Comparison of ENCODE assay signal across 8 cellular contexts in genomic region chr16:67191410-67191994, GRCh38. TPM values are rescaled to one million over a fixed set of nuclear protein-coding genes. Genes with fewer than 3 reads are reported as not detected.
A peak's percentile ranks its signal among the peaks of the same experiment; 100 is the strongest.
DNase-seq lines count a peak whose midpoint lies in the region; ATAC-seq, FAIRE-seq and TF ChIP-seq lines count a peak whose summit lies in the region.

No MANE protein-coding gene starts in this region.

- POLR2A ChIA-PET in AG04449 (lab: Yijun Ruan, JAX) (no interaction called here), K562 (lab: Yijun Ruan, JAX) (interaction anchor here (0.7 to 1.0 kb wide), 2 partner anchors 15 to 171 kb away, joined by 3 read pairs; no protein-coding TSS in a partner anchor)

- H3K4me1 Mint-ChIP-seq in HFFc6 (ENCODE audit: low read depth) = peaks cover 45% of the 10 kb centered on the region

- H3K27me3 ChIP-seq in K562 (ENCODE audit: control insufficient read depth in 2 of 2, insufficient read depth in 2 of 2, low read length in 2 of 2) = no peaks in the 10 kb centered on the region
- H3K27me3 ChIP-seq in muscle layer of duodenum (ENCODE audit: low read depth, low read length) = no peaks in the 10 kb centered on the region

- in situ Hi-C loops in K562 (cut with MboI) = no loop called here

- peak overlapping the region; percentile 56 for H3K4me3 ChIP-seq in AG04449 (ENCODE audit: low read depth, low read length)
- peak overlapping the region; percentile 83 for H3K4me3 ChIP-seq in K562
- peak overlapping the region; percentile 30 to 94 for H3K4me3 ChIP-seq in muscle layer of duodenum (ENCODE audit: low read depth in 1 of 2, low read length in 2 of 2)

- no peak for TF ChIP-seq POLR2A in K562 (conservative IDR thresholded peaks at IDR 0.05)

- DNase-seq in AG04449 (ENCODE audit: low read depth, low spot score) = no peak
- DNase-seq in HFFc6 = no peak
- no peak for DNase-seq in K562 (ENCODE audit: extremely low read depth in 1 of 4, low spot score in 3 of 4)
- no peak for DNase-seq in NCI-H1092 treated with DMSO at 0.1 percent for 48 hours (lab: John Stamatoyannopoulos, UW)
- no peak for DNase-seq in kidney tubule cell (ENCODE audit: low spot score)
- no peak for DNase-seq in NCI-H2081 (lab: John Stamatoyannopoulos, UW)
- DNase-seq in COLO829 (ENCODE audit: low spot score) = no peak

- peaks cover 38% of the 10 kb centered on the region for H3K36me3 ChIP-seq in K562 (ENCODE audit: control insufficient read depth, insufficient read depth, low read length)
- peaks cover 28 to 29% of the 10 kb centered on the region in 2 donors for H3K36me3 ChIP-seq in muscle layer of duodenum (ENCODE audit: control insufficient read depth in 1 of 2, insufficient read depth in 2 of 2, low read length in 2 of 2)

- H3K4me1 ChIP-seq in K562 (replicated peaks in 1 of 2; ENCODE audit: control insufficient read depth in 2 of 2, insufficient read depth in 2 of 2, low read length in 2 of 2) (peaks cover 38 to 72% of the 10 kb centered on the region in 2 experiments), muscle layer of duodenum (ENCODE audit: control insufficient read depth in 1 of 2, insufficient read depth in 2 of 2, low read length in 2 of 2) (peaks cover 15 to 26% of the 10 kb centered on the region in 2 donors)

- TF ChIP-seq CTCF in AG04449 (IDR thresholded peaks at IDR 0.05; ENCODE audit: insufficient read depth, low read length, missing control alignments) (no peak), HFFc6 (IDR thresholded peaks at IDR 0.05) (no peak), K562 (IDR thresholded peaks at IDR 0.05 in 2 of 3, conservative IDR thresholded peaks at IDR 0.05 in 1 of 3; ENCODE audit: insufficient read depth in 2 of 3, low read depth in 1 of 3, low read length in 3 of 3) (no peak)

- no peaks in the 10 kb centered on the region for H4K20me1 ChIP-seq in K562 (replicated peaks; ENCODE audit: control insufficient read depth, insufficient read depth, low read length)

- H3K27ac ChIP-seq in K562 (ENCODE audit: extremely low read depth, low read depth, low read length) (peak overlapping the region; percentile 50; the same call in 2 of the 3 replicates), muscle layer of duodenum (ENCODE audit: low read length) (no peak overlapping the region)

- no peaks in the 10 kb centered on the region for H3K9me1 ChIP-seq in K562 (ENCODE audit: control insufficient read depth, insufficient read depth, low read length)

- intact Hi-C loops in K562 (cut with micrococcal nuclease) = loop anchor here (5.0 kb wide), 1 partner anchor 36 kb away; the partner anchor contains the start of gene TMEM208

- H3K9me3 ChIP-seq in K562 (replicated peaks; ENCODE audit: control insufficient read depth, insufficient read depth, low read depth, low read length) (no peaks in the 10 kb centered on the region), muscle layer of duodenum (ENCODE audit: control insufficient read depth in 1 of 2, low read length in 2 of 2) (no peaks in the 10 kb centered on the region)

- peaks cover 46% of the 10 kb centered on the region for H3K79me2 ChIP-seq in K562 (ENCODE audit: control insufficient read depth, insufficient read depth, low read length)

- peak overlapping the region; percentile 96 for H3K4me3 Mint-ChIP-seq in HFFc6

- BruUV-seq in K562 (replicated peaks; lab: Mats Ljungman, UMichigan) = no TSS peak

- H3K9ac ChIP-seq in K562 (ENCODE audit: insufficient read depth in 1 of 2, low read depth in 2 of 2, low read length in 2 of 2) = peak overlapping the region in 1 of 2 experiments; percentile 24; a peak in 3 of 4 replicates

- FAIRE-seq in K562 (lab: Jason Lieb, UNC) = no peak

- no peak for TF ChIP-seq RAD21 in K562 (CRISPR knock-in tag; conservative IDR thresholded peaks at IDR 0.05 in 1 of 2, IDR thresholded peaks at IDR 0.05 in 1 of 2)

- H3K9me3 Mint-ChIP-seq in HFFc6 = no peaks in the 10 kb centered on the region

- peak overlapping the region; percentile 88 for H2AFZ ChIP-seq in K562 (ENCODE audit: low read depth, low read length)

- H3K27me3 Mint-ChIP-seq in HFFc6 (ENCODE audit: insufficient read depth) = peaks cover 4% of the 10 kb centered on the region; the same call in 1 of the 2 replicates

- peak overlapping the region; percentile 69; the same call in 1 of the 2 replicates for H3K27ac Mint-ChIP-seq in HFFc6

- ATAC-seq in K562 = peak; percentile 12

- peak overlapping the region; percentile 97 for H3K4me2 ChIP-seq in K562 (ENCODE audit: insufficient read depth, low read length)

- TF ChIP-seq EP300 in K562 (IDR thresholded peaks at IDR 0.05; ENCODE audit: low read length) = no peak

- CTCF ChIA-PET in AG04449 (lab: Yijun Ruan, JAX) = interaction anchor here (7.5 kb wide), 1 partner anchor 240 kb away, joined by 90 read pairs; no protein-coding TSS in a partner anchor
- CTCF ChIA-PET in K562 (lab: Yijun Ruan, JAX; ENCODE audit: low intra/inter-chr PET ratio) = no interaction called here

- WGBS in K562 (ENCODE audit: insufficient coverage, low coverage, missing lambda C conversion rate) = 6% methylated on average over 9 of the region's 9 CpGs

- peaks cover 30% of the 10 kb centered on the region for H3K36me3 Mint-ChIP-seq in HFFc6 (ENCODE audit: low read depth)

RNA-seq across cellular contexts. Expression of gene E2F4, which starts 0.5 kb away (rescaled TPM):
- total RNA-seq in HFFc6 (2021; fragmentation: NEBNext Ultra II Directional; extraction: Animal tissue kit (Norgen Biotek cat#: 25700)) = 10 to 100 TPM; 52.9 to 64.7 (median 61.0) TPM
- 211 and 651 TPM in 2 replicates for total RNA-seq in K562 (2011; cell fraction: chromatin; rRNA removed; ENCODE audit: low replicate concordance)
- 388 and 435 TPM in 2 replicates for total RNA-seq in K562 (2011; cell fraction: nucleolus; rRNA removed)
- 240 and 280 TPM in 2 replicates for total RNA-seq in K562 (2011; cell fraction: nucleoplasm; rRNA removed)
- total RNA-seq in K562 (2014; rRNA removed) (109 and 145 TPM in 2 replicates), K562 (2014; rRNA removed; fragmentation: Illumina TruSeq; extraction: Trizol) (52.8 and 64.0 TPM in 2 replicates), K562 (2015; rRNA removed; fragmentation: Illumina TruSeq; extraction: Trizol) (105 and 106 TPM in 2 replicates), K562 (2021) (114 and 115 TPM in 2 replicates)
- polyA plus RNA-seq in K562 (2011; rRNA removed) (83.4 and 101 TPM in 2 replicates), K562 (2014; fragmentation: Illumina TruSeq; extraction: Trizol) (127 and 129 TPM in 2 replicates), K562 (2014; fragmentation: Nextera tagmentation; extraction: Ambion mirVana) (10 to 100 TPM in 1 of 2 experiments, 1 to 10 TPM in 1; 9.7 to 18.9 TPM), K562 (2014; rRNA removed) (139 and 150 TPM in 2 replicates)
- polyA plus RNA-seq in K562 (2011; cell fraction: cytosol; rRNA removed) = 110 and 215 TPM in 2 replicates
- 277 and 411 TPM in 2 replicates for polyA plus RNA-seq in K562 (2011; cell fraction: nucleus; rRNA removed)
- 96.3 and 105 TPM in 2 replicates for polyA plus RNA-seq in K562 (2012)
- 61.7 and 80.1 TPM in 2 replicates for polyA minus RNA-seq in K562 (2011; rRNA and poly(A)+ RNA removed)
- 51.9 and 58.9 TPM in 2 replicates for polyA minus RNA-seq in K562 (2011; cell fraction: cytosol; rRNA and poly(A)+ RNA removed)
- 108 and 112 TPM in 2 replicates for polyA minus RNA-seq in K562 (2011; cell fraction: nucleus; rRNA and poly(A)+ RNA removed)

RNA-seq across cellular contexts. Expression of gene EXOC3L1, which starts 1.6 kb away (rescaled TPM):
- under 1 TPM in 1 of 6 experiments, not detected in 5; 0.18 TPM for total RNA-seq in HFFc6 (2021; fragmentation: NEBNext Ultra II Directional; extraction: Animal tissue kit (Norgen Biotek cat#: 25700))
- not detected in 2 replicates for total RNA-seq in K562 (2011; cell fraction: chromatin; rRNA removed; ENCODE audit: low replicate concordance)
- not detected in 2 replicates for total RNA-seq in K562 (2011; cell fraction: nucleolus; rRNA removed)
- not detected in 2 replicates for total RNA-seq in K562 (2011; cell fraction: nucleoplasm; rRNA removed)
- 0.12 TPM in 1 of 2 replicates, not detected in the other for total RNA-seq in K562 (2014; rRNA removed)
- total RNA-seq in K562 (2014; rRNA removed; fragmentation: Illumina TruSeq; extraction: Trizol) = not detected in 2 replicates
- not detected in 2 replicates for total RNA-seq in K562 (2015; rRNA removed; fragmentation: Illumina TruSeq; extraction: Trizol)
- total RNA-seq in K562 (2021) = not detected in 2 replicates
- 0.08 TPM in 1 of 2 replicates, not detected in the other for polyA plus RNA-seq in K562 (2011; rRNA removed)
- 0.04 and 0.12 TPM in 2 replicates for polyA plus RNA-seq in K562 (2011; cell fraction: cytosol; rRNA removed)
- polyA plus RNA-seq in K562 (2011; cell fraction: nucleus; rRNA removed) = 0.11 TPM in 1 of 2 replicates, not detected in the other
- polyA plus RNA-seq in K562 (2012) = 0.10 and 0.11 TPM in 2 replicates
- not detected in 2 replicates for polyA plus RNA-seq in K562 (2014; fragmentation: Illumina TruSeq; extraction: Trizol)
- not detected for polyA plus RNA-seq in K562 (2014; fragmentation: Nextera tagmentation; extraction: Ambion mirVana)
- polyA plus RNA-seq in K562 (2014; rRNA removed) = not detected in 2 replicates
- polyA minus RNA-seq in K562 (2011; rRNA and poly(A)+ RNA removed) = not detected in 2 replicates
- not detected in 2 replicates for polyA minus RNA-seq in K562 (2011; cell fraction: cytosol; rRNA and poly(A)+ RNA removed)
- not detected in 2 replicates for polyA minus RNA-seq in K562 (2011; cell fraction: nucleus; rRNA and poly(A)+ RNA removed)

RNA-seq across cellular contexts. Expression of gene ELMO3, which starts 7.4 kb away (rescaled TPM):
- 1 to 10 TPM in 3 of 6 experiments, under 1 TPM in 3; 0.79 to 1.3 (median 1.1) TPM for total RNA-seq in HFFc6 (2021; fragmentation: NEBNext Ultra II Directional; extraction: Animal tissue kit (Norgen Biotek cat#: 25700))
- 12.1 and 42.9 TPM in 2 replicates for total RNA-seq in K562 (2011; cell fraction: chromatin; rRNA removed; ENCODE audit: low replicate concordance)
- 32.0 and 40.1 TPM in 2 replicates for total RNA-seq in K562 (2011; cell fraction: nucleolus; rRNA removed)
- total RNA-seq in K562 (2011; cell fraction: nucleoplasm; rRNA removed) = 12.4 and 17.4 TPM in 2 replicates
- total RNA-seq in K562 (2014; rRNA removed) (1.9 and 3.1 TPM in 2 replicates), K562 (2014; rRNA removed; fragmentation: Illumina TruSeq; extraction: Trizol) (0.48 and 0.58 TPM in 2 replicates), K562 (2015; rRNA removed; fragmentation: Illumina TruSeq; extraction: Trizol) (1.5 and 1.7 TPM in 2 replicates), K562 (2021) (3.9 and 4.6 TPM in 2 replicates)
- polyA plus RNA-seq in K562 (2011; rRNA removed) (2.5 and 4.0 TPM in 2 replicates), K562 (2014; fragmentation: Illumina TruSeq; extraction: Trizol) (0.82 and 1.3 TPM in 2 replicates), K562 (2014; fragmentation: Nextera tagmentation; extraction: Ambion mirVana) (under 1 TPM; 0.04 to 0.06 TPM), K562 (2014; rRNA removed) (5.1 and 5.2 TPM in 2 replicates)
- 2.2 and 3.1 TPM in 2 replicates for polyA plus RNA-seq in K562 (2011; cell fraction: cytosol; rRNA removed)
- polyA plus RNA-seq in K562 (2011; cell fraction: nucleus; rRNA removed) = 35.2 and 59.8 TPM in 2 replicates
- 3.7 and 5.7 TPM in 2 replicates for polyA plus RNA-seq in K562 (2012)
- 0.51 and 0.53 TPM in 2 replicates for polyA minus RNA-seq in K562 (2011; rRNA and poly(A)+ RNA removed)
- polyA minus RNA-seq in K562 (2011; cell fraction: cytosol; rRNA and poly(A)+ RNA removed) = 0.57 and 1.3 TPM in 2 replicates
- 5.8 and 7.3 TPM in 2 replicates for polyA minus RNA-seq in K562 (2011; cell fraction: nucleus; rRNA and poly(A)+ RNA removed)

RNA-seq across cellular contexts. Expression of gene MATCAP1, which starts 7.7 kb away (rescaled TPM):
- 10 to 100 TPM in 5 of 6 experiments, 1 to 10 TPM in 1; 9.6 to 13.8 (median 11.6) TPM for total RNA-seq in HFFc6 (2021; fragmentation: NEBNext Ultra II Directional; extraction: Animal tissue kit (Norgen Biotek cat#: 25700))
- total RNA-seq in K562 (2011; cell fraction: chromatin; rRNA removed; ENCODE audit: low replicate concordance) = 49.6 and 111 TPM in 2 replicates
- total RNA-seq in K562 (2011; cell fraction: nucleolus; rRNA removed) = 67.4 and 83.6 TPM in 2 replicates
- 53.7 and 59.5 TPM in 2 replicates for total RNA-seq in K562 (2011; cell fraction: nucleoplasm; rRNA removed)
- total RNA-seq in K562 (2014; rRNA removed) (10.3 and 13.2 TPM in 2 replicates), K562 (2014; rRNA removed; fragmentation: Illumina TruSeq; extraction: Trizol) (5.6 and 6.0 TPM in 2 replicates), K562 (2015; rRNA removed; fragmentation: Illumina TruSeq; extraction: Trizol) (9.2 and 9.9 TPM in 2 replicates), K562 (2021) (16.6 and 16.9 TPM in 2 replicates)
- polyA plus RNA-seq in K562 (2011; rRNA removed) (13.4 and 17.8 TPM in 2 replicates), K562 (2014; fragmentation: Illumina TruSeq; extraction: Trizol) (10.6 and 12.0 TPM in 2 replicates), K562 (2014; fragmentation: Nextera tagmentation; extraction: Ambion mirVana) (1 to 10 TPM; 3.4 to 3.8 TPM), K562 (2014; rRNA removed) (20.5 and 27.5 TPM in 2 replicates)
- polyA plus RNA-seq in K562 (2011; cell fraction: cytosol; rRNA removed) = 19.3 and 25.9 TPM in 2 replicates
- polyA plus RNA-seq in K562 (2011; cell fraction: nucleus; rRNA removed) = 127 and 197 TPM in 2 replicates
- polyA plus RNA-seq in K562 (2012) = 18.3 and 21.0 TPM in 2 replicates
- 5.0 and 6.0 TPM in 2 replicates for polyA minus RNA-seq in K562 (2011; rRNA and poly(A)+ RNA removed)
- polyA minus RNA-seq in K562 (2011; cell fraction: cytosol; rRNA and poly(A)+ RNA removed) = 5.5 and 9.5 TPM in 2 replicates
- polyA minus RNA-seq in K562 (2011; cell fraction: nucleus; rRNA and poly(A)+ RNA removed) = 28.1 and 37.3 TPM in 2 replicates

RNA-seq across cellular contexts. Expression of gene NOL3, which starts 21.2 kb away (rescaled TPM):
- 10 to 100 TPM; 16.1 to 20.1 (median 17.7) TPM for total RNA-seq in HFFc6 (2021; fragmentation: NEBNext Ultra II Directional; extraction: Animal tissue kit (Norgen Biotek cat#: 25700))
- 81.0 and 88.7 TPM in 2 replicates for total RNA-seq in K562 (2011; cell fraction: chromatin; rRNA removed; ENCODE audit: low replicate concordance)
- 34.7 and 39.7 TPM in 2 replicates for total RNA-seq in K562 (2011; cell fraction: nucleolus; rRNA removed)
- total RNA-seq in K562 (2011; cell fraction: nucleoplasm; rRNA removed) = 64.6 and 93.4 TPM in 2 replicates
- 5.4 and 8.3 TPM in 2 replicates for total RNA-seq in K562 (2014; rRNA removed)
- 3.4 and 4.3 TPM in 2 replicates for total RNA-seq in K562 (2014; rRNA removed; fragmentation: Illumina TruSeq; extraction: Trizol)
- total RNA-seq in K562 (2015; rRNA removed; fragmentation: Illumina TruSeq; extraction: Trizol) = 4.1 and 5.0 TPM in 2 replicates
- total RNA-seq in K562 (2021) = 7.0 and 9.3 TPM in 2 replicates
- polyA plus RNA-seq in K562 (2011; rRNA removed) = 8.4 and 13.5 TPM in 2 replicates
- polyA plus RNA-seq in K562 (2011; cell fraction: cytosol; rRNA removed) = 5.8 and 7.2 TPM in 2 replicates
- polyA plus RNA-seq in K562 (2011; cell fraction: nucleus; rRNA removed) = 50.0 and 53.8 TPM in 2 replicates
- 19.1 and 59.4 TPM in 2 replicates for polyA plus RNA-seq in K562 (2012)
- 7.6 and 8.2 TPM in 2 replicates for polyA plus RNA-seq in K562 (2014; fragmentation: Illumina TruSeq; extraction: Trizol)
- under 1 TPM; 0.45 to 0.69 TPM for polyA plus RNA-seq in K562 (2014; fragmentation: Nextera tagmentation; extraction: Ambion mirVana)
- polyA plus RNA-seq in K562 (2014; rRNA removed) = 12.2 and 14.0 TPM in 2 replicates
- polyA minus RNA-seq in K562 (2011; rRNA and poly(A)+ RNA removed) = 3.4 and 5.6 TPM in 2 replicates
- polyA minus RNA-seq in K562 (2011; cell fraction: cytosol; rRNA and poly(A)+ RNA removed) = 1.9 and 2.5 TPM in 2 replicates
- polyA minus RNA-seq in K562 (2011; cell fraction: nucleus; rRNA and poly(A)+ RNA removed) = 5.4 and 10.3 TPM in 2 replicates
